Comparison of ENCODE assay signal across 24 cellular contexts in genomic region chr16:89880477-89881367, GRCh38. TPM values are rescaled to one million over a fixed set of nuclear protein-coding genes. Genes with fewer than 3 reads are reported as not detected.
DNase-seq lines count a peak whose midpoint lies in the region; ATAC-seq and TF ChIP-seq lines count a peak whose summit lies in the region.
"Had no signal": no experiment of that assay in that cellular context is flagged by ENCODE, and none has a peak within 500 bp of the region (broad histone marks: within the 10 kb centered on the region; RNA-seq: fewer than 3 reads in every experiment).

No MANE protein-coding gene starts in this region.

- no peak for TF ChIP-seq CTCF in CD4-positive, alpha-beta T cell (IDR thresholded peaks at IDR 0.05)
- TF ChIP-seq CTCF in RWPE1 (conservative IDR thresholded peaks at IDR 0.05; ENCODE audit: low read depth), result no peak
- TF ChIP-seq CTCF in suprapubic skin (IDR thresholded peaks at IDR 0.05), result no peak

- no peak for TF ChIP-seq POLR2A in suprapubic skin (IDR thresholded peaks at IDR 0.05)

- H3K4me3 Mint-ChIP-seq in CD4-positive, alpha-beta T cell, result no peak overlapping the region
- H3K4me3 Mint-ChIP-seq: activated CD4-positive, alpha-beta T cell treated with anti-CD3 and anti-CD28 coated beads for 36 hours; brain; memory B cell; stimulated activated naive B cell treated with anti-CD40 and anti-IgM and Interleukin-4, amounts not matched to agents 10 μg/mL and 1 μg/mL and 100 μg/mL, for 72 hours had no signal

- peaks cover 61% of the 10 kb centered on the region for H3K36me3 ChIP-seq in suprapubic skin

- no peak for ATAC-seq in CD4-positive, alpha-beta T cell (ENCODE audit: poor library complexity)
- no peak for ATAC-seq in HG03342 (IDR thresholded peaks at IDR 0.05; ENCODE audit: unreplicated experiment)
- ATAC-seq in HG02610 (IDR thresholded peaks at IDR 0.05; ENCODE audit: unreplicated experiment), result no peak
- ATAC-seq: activated CD4-positive, alpha-beta T cell treated with anti-CD3 and anti-CD28 coated beads for 36 hours; GM12878; stimulated activated naive B cell treated with anti-CD40 and anti-IgM and Interleukin-4, amounts not matched to agents 10 μg/mL and 1 μg/mL and 100 μg/mL, for 72 hours had no signal

- no peaks in the 10 kb centered on the region for H3K9me3 Mint-ChIP-seq in CD4-positive, alpha-beta T cell
- H3K9me3 Mint-ChIP-seq: activated T-helper 2 cell treated with anti-CD3 and anti-CD28 coated beads, Interferon-gamma antibody, Interleukin-2, Interleukin-4, amounts not matched to agents 10 μg/mL and 5 μg/mL and 100 μg/mL, durations not matched to agents 14 hours and 24 hours and 36 hours; brain; CD4-positive, CD25-positive, alpha-beta regulatory T cell; memory B cell; stimulated activated naive B cell treated with anti-CD40 and anti-IgM and Interleukin-4, amounts not matched to agents 10 μg/mL and 1 μg/mL and 100 μg/mL, for 72 hours had no signal

- H3K27ac Mint-ChIP-seq in CD4-positive, alpha-beta T cell, result peak overlapping the region; percentile 28
- H3K27ac Mint-ChIP-seq: activated CD4-positive, alpha-beta T cell treated with anti-CD3 and anti-CD28 coated beads for 36 hours; activated T-helper 2 cell treated with anti-CD3 and anti-CD28 coated beads, Interferon-gamma antibody, Interleukin-2, Interleukin-4, amounts not matched to agents 10 μg/mL and 5 μg/mL and 100 μg/mL, durations not matched to agents 14 hours and 24 hours and 36 hours; memory B cell; stimulated activated naive B cell treated with anti-CD40 and anti-IgM and Interleukin-4, amounts not matched to agents 10 μg/mL and 1 μg/mL and 100 μg/mL, for 72 hours had no signal

- WGBS in suprapubic skin, result 62% methylated on average over 18 of the region's 18 CpGs

- intact Hi-C loops in CD4-positive, alpha-beta T cell (cut with DNase I, micrococcal nuclease), result no loop called here

- no peaks in the 10 kb centered on the region for H3K27me3 Mint-ChIP-seq in CD4-positive, alpha-beta T cell
- H3K27me3 Mint-ChIP-seq: activated CD4-positive, alpha-beta T cell treated with anti-CD3 and anti-CD28 coated beads for 36 hours; brain; CD4-positive, CD25-positive, alpha-beta regulatory T cell; memory B cell; stimulated activated naive B cell treated with anti-CD40 and anti-IgM and Interleukin-4, amounts not matched to agents 10 μg/mL and 1 μg/mL and 100 μg/mL, for 72 hours had no signal

- no peak overlapping the region for H3K27ac ChIP-seq in CD4-positive, alpha-beta T cell (ENCODE audit: low read depth, low read length)
- H3K27ac ChIP-seq in RWPE1 (peak overlapping the region; percentile 80), suprapubic skin (no peak overlapping the region)
- H3K27ac ChIP-seq: coronary artery, hepatocyte, tibial artery had no signal

- peaks cover 14% of the 10 kb centered on the region for H3K4me1 ChIP-seq in suprapubic skin

- H3K4me3 ChIP-seq in suprapubic skin, result no peak overlapping the region
- H3K4me3 ChIP-seq: coronary artery, GM12878, hepatocyte, tibial artery had no signal

- POLR2A ChIA-PET in CD4-positive, alpha-beta T cell (lab: Charles Lee), result no interaction called here
- POLR2A ChIA-PET in RWPE1 (lab: Yijun Ruan, JAX; ENCODE audit: low non-redundant PET), result interaction anchor here (0.6 kb wide), 1 partner anchor 575 kb away, joined by 3 read pairs; no protein-coding TSS in a partner anchor

- H3K27me3 ChIP-seq in CD4-positive, alpha-beta T cell (ENCODE audit: control insufficient read depth, insufficient read depth, low read length), result no peaks in the 10 kb centered on the region
- H3K27me3 ChIP-seq in suprapubic skin, result no peaks in the 10 kb centered on the region
- H3K27me3 ChIP-seq: hepatocyte, tibial artery had no signal

- TF ChIP-seq EP300 in suprapubic skin (IDR thresholded peaks at IDR 0.05), result no peak

- CTCF ChIA-PET in CD4-positive, alpha-beta T cell (lab: Charles Lee), result interaction anchor here (1.2 kb wide), 1 partner anchor 20 kb away, joined by 3 read pairs; no protein-coding TSS in a partner anchor
- CTCF ChIA-PET in RWPE1 (lab: Yijun Ruan, JAX), result no interaction called here

- H3K9me3 ChIP-seq in CD4-positive, alpha-beta T cell (ENCODE audit: control insufficient read depth, low read length), result no peaks in the 10 kb centered on the region
- no peaks in the 10 kb centered on the region for H3K9me3 ChIP-seq in suprapubic skin
- H3K9me3 ChIP-seq: tibial artery had no signal

- H3K4me1 Mint-ChIP-seq in CD4-positive, alpha-beta T cell (ENCODE audit: low read depth), result peaks cover 7% of the 10 kb centered on the region
- H3K4me1 Mint-ChIP-seq: activated CD4-positive, alpha-beta T cell treated with anti-CD3 and anti-CD28 coated beads for 36 hours; brain had no signal

- no peak for DNase-seq in CD4-positive, alpha-beta T cell
- DNase-seq in HPDE6-E6E7 (ENCODE audit: extremely low spot score) (peak; percentile 97), RWPE1 (ENCODE audit: low spot score) (peak; percentile 78), islet precursor cell (peak; percentile 38), suprapubic skin (ENCODE audit: low spot score in 2 of 2) (no peak)
- no peak for DNase-seq in activated CD4-positive, alpha-beta T cell treated with anti-CD3 and anti-CD28 coated beads, Interleukin-2, amount 50 U/mL, for 48 hours
- DNase-seq: activated CD4-positive, alpha-beta T cell treated with anti-CD3 and anti-CD28 coated beads for 36 hours; activated CD8-positive, alpha-beta memory T cell treated with anti-CD3 and anti-CD28 coated beads, Interleukin-2, amount 50 U/mL, for 4 hours; CD4-positive, CD25-positive, alpha-beta regulatory T cell; foreskin melanocyte; GOT3; kidney; NCI-H1417 treated with DMSO at 0.1 percent for 48 hours; NCI-H69; stimulated activated naive B cell treated with anti-CD40 and anti-IgM and Interleukin-4, amounts not matched to agents 10 μg/mL and 1 μg/mL and 100 μg/mL, for 72 hours; tibial artery had no signal

- H3K36me3 Mint-ChIP-seq in CD4-positive, alpha-beta T cell (ENCODE audit: low read depth), result peaks cover 70% of the 10 kb centered on the region

RNA-seq across cellular contexts. Expression of gene TCF25, which starts 7.3 kb away (rescaled TPM):
- 100 to 1,000 TPM; 306 to 307 TPM for total RNA-seq in CD4-positive, alpha-beta T cell
- 100 to 1,000 TPM; 166 to 260 (median 182) TPM for total RNA-seq in suprapubic skin

RNA-seq across cellular contexts. Expression of gene MC1R, which starts 37.9 kb away (rescaled TPM):
- 1 to 10 TPM; 6.7 to 6.9 TPM for total RNA-seq in CD4-positive, alpha-beta T cell
- 10 to 100 TPM in 2 of 4 donors, 1 to 10 TPM in 2; 3.6 to 29.3 (median 8.9) TPM for total RNA-seq in suprapubic skin

RNA-seq across cellular contexts. Expression of gene TUBB3, which starts 42.4 kb away (rescaled TPM):
- under 1 TPM; 0.78 to 0.88 TPM for total RNA-seq in CD4-positive, alpha-beta T cell
- 1 to 10 TPM; 1.2 to 9.2 (median 4.6) TPM for total RNA-seq in suprapubic skin

RNA-seq across cellular contexts. Expression of gene SPIRE2, which starts 52.4 kb away (rescaled TPM):
- 1 to 10 TPM; 1.1 TPM for total RNA-seq in CD4-positive, alpha-beta T cell
- total RNA-seq in suprapubic skin, result 1 to 10 TPM; 4.5 to 6.6 (median 5.5) TPM

Comparison
In these comparisons a context has a peak if more than half of its experiments do, and no peak if none do; other contexts are left out.
1. DNase-seq: peak in HPDE6-E6E7 (single experiment), RWPE1 (single experiment) and islet precursor cell (single experiment); none in CD4-positive, alpha-beta T cell (0 of 10), suprapubic skin (0 of 2) and activated CD4-positive, alpha-beta T cell treated with anti-CD3 and anti-CD28 coated beads, Interleukin-2, amount 50 U/mL, for 48 hours (0 of 2).